2 cellular contexts compared by ENCODE assay signal in the genomic region with DNA sequence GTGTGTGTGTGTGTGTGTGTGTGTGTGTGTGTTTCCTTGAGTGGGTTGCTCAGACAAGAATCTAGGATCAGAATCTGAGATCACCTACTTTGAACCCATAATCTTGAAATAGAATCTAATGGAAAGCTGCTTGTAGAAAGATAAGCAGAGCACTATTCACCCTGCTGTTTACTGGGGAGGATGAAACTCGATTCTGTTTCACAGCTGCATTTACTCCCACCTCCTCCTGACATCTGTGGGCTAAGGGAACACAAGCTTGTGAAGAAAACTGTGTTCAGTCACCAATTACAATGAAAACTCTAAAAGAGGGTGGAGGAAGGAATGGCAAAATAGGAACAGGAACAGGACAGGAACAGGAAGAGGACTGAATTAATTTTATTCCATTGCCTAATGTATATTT.
TF ChIP-seq lines count a peak whose summit lies in the region.

No MANE protein-coding gene starts in this region.

TF ChIP-seq in IMR-90, 13 proteins besides CTCF, POLR2A, EP300 and RAD21:
- TF ChIP-seq, protein P1, sequence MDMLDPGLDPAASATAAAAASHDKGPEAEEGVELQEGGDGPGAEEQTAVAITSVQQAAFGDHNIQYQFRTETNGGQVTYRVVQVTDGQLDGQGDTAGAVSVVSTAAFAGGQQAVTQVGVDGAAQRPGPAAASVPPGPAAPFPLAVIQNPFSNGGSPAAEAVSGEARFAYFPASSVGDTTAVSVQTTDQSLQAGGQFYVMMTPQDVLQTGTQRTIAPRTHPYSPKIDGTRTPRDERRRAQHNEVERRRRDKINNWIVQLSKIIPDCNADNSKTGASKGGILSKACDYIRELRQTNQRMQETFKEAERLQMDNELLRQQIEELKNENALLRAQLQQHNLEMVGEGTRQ (IDR thresholded peaks at IDR 0.05; ENCODE audit: low read depth, low read length) = no peak
- TF ChIP-seq CHD1 (IDR thresholded peaks at IDR 0.05; ENCODE audit: low read depth, low read length) (no peak), NFE2L2 (IDR thresholded peaks at IDR 0.05; ENCODE audit: low read depth, low read length) (no peak), MAFK (IDR thresholded peaks at IDR 0.05; ENCODE audit: low read depth, low read length) (no peak), RFX5 (IDR thresholded peaks at IDR 0.05; ENCODE audit: low read depth, low read length) (no peak), BHLHE40 (IDR thresholded peaks at IDR 0.05; ENCODE audit: low read depth, low read length) (no peak), CEBPB (IDR thresholded peaks at IDR 0.05; ENCODE audit: low read depth, low read length) (no peak), MAZ (IDR thresholded peaks at IDR 0.05; ENCODE audit: borderline replicate concordance, low read depth, low read length) (no peak), FOS (IDR thresholded peaks at IDR 0.05; ENCODE audit: low read depth, low read length) (no peak), MXI1 (IDR thresholded peaks at IDR 0.05; ENCODE audit: borderline replicate concordance, low read depth, low read length) (no peak), SMC3 (IDR thresholded peaks at IDR 0.05; ENCODE audit: low read depth, low read length) (no peak), RCOR1 (IDR thresholded peaks at IDR 0.05; ENCODE audit: insufficient replicate concordance, low read length) (no peak)
- TF ChIP-seq, protein P2, sequence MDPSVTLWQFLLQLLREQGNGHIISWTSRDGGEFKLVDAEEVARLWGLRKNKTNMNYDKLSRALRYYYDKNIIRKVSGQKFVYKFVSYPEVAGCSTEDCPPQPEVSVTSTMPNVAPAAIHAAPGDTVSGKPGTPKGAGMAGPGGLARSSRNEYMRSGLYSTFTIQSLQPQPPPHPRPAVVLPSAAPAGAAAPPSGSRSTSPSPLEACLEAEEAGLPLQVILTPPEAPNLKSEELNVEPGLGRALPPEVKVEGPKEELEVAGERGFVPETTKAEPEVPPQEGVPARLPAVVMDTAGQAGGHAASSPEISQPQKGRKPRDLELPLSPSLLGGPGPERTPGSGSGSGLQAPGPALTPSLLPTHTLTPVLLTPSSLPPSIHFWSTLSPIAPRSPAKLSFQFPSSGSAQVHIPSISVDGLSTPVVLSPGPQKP (IDR thresholded peaks at IDR 0.05; ENCODE audit: borderline replicate concordance, low read depth, low read length) = no peak
TF ChIP-seq in IMR-90: peak in this region for 0.

TF ChIP-seq in endothelial cell of umbilical vein, 7 proteins besides CTCF, POLR2A, EP300 and RAD21 (continued from another document):
- TF ChIP-seq, protein P3, sequence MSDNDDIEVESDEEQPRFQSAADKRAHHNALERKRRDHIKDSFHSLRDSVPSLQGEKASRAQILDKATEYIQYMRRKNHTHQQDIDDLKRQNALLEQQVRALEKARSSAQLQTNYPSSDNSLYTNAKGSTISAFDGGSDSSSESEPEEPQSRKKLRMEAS (IDR thresholded peaks at IDR 0.05; ENCODE audit: insufficient read depth, insufficient read length) = no peak
- TF ChIP-seq MYC (IDR thresholded peaks at IDR 0.05; ENCODE audit: low read depth, low read length) = no peak
- no peak for TF ChIP-seq POLR2AphosphoS5 (IDR thresholded peaks at IDR 0.05; ENCODE audit: insufficient read depth, low read depth, low read length)
- no peak for TF ChIP-seq EZH2 (IDR thresholded peaks at IDR 0.05; ENCODE audit: borderline replicate concordance, low read depth, low read length, severe bottlenecking)
- no peak for TF ChIP-seq FOS (IDR thresholded peaks at IDR 0.05; ENCODE audit: borderline replicate concordance, insufficient read depth, low read length)
TF ChIP-seq in endothelial cell of umbilical vein: peak in this region for 0.
